Comparison of ENCODE assay signal across 10 cellular contexts in genomic region chr20:50027611-50028105, GRCh38. TPM values are rescaled to one million over a fixed set of nuclear protein-coding genes. Genes with fewer than 3 reads are reported as not detected.
A peak's percentile ranks its signal among the peaks of the same experiment; 100 is the strongest.
DNase-seq lines count a peak whose midpoint lies in the region; ATAC-seq, FAIRE-seq and TF ChIP-seq lines count a peak whose summit lies in the region.
"Had no signal": no experiment of that assay in that cellular context is flagged by ENCODE, and none has a peak within 500 bp of the region (broad histone marks: within the 10 kb centered on the region; RNA-seq: fewer than 3 reads in every experiment).

No MANE protein-coding gene starts in this region.

- DNase-seq in H54 (ENCODE audit: insufficient read length, low spot score), result peak; percentile 94
- peak; percentile 92 for DNase-seq in astrocyte of the spinal cord (ENCODE audit: low read depth, low spot score)
- peak; percentile 85 for DNase-seq in right atrium auricular region (ENCODE audit: low spot score)
- DNase-seq in sciatic nerve (ENCODE audit: low spot score), result peak; percentile 81
- DNase-seq in GM12892 (ENCODE audit: insufficient read length), result no peak
- no peak for DNase-seq in tibial nerve (ENCODE audit: low spot score in 2 of 2)
- DNase-seq: activated effector memory CD4-positive, alpha-beta T cell treated with anti-CD3 and anti-CD28 coated beads, Interleukin-2, amount 50 U/mL, for 16 hours; immature natural killer cell had no signal

- no peak for FAIRE-seq in H54 (lab: Jason Lieb, UNC)
- FAIRE-seq in GM12892 (lab: Jason Lieb, UNC), result no peak

- 12 to 32% methylated on average over 8 to 12 of the region's 12 CpGs for WGBS in tibial nerve, 2 donors

- in situ Hi-C loops in astrocyte of the spinal cord (cut with HindIII; ENCODE audit: low sequenced_read_pairs), result no loop called here

- TF ChIP-seq POLR2A in H54 (IDR thresholded peaks at IDR 0.05; ENCODE audit: low read depth, low read length) (no peak), GM12892 (IDR thresholded peaks at IDR 0.05; ENCODE audit: low read depth, low read length) (no peak), tibial nerve (IDR thresholded peaks at IDR 0.05) (no peak)

- intact Hi-C loops in sciatic nerve (cut with DNase I), result no loop called here

- H3K4me3 ChIP-seq in astrocyte of the spinal cord (ENCODE audit: low read depth, low read length) (no peak overlapping the region), right atrium auricular region (no peak overlapping the region), tibial nerve (no peak overlapping the region)

- TF ChIP-seq EP300 in tibial nerve (IDR thresholded peaks at IDR 0.05), result peak in 1 of 2 donors; percentile 40

- no peaks in the 10 kb centered on the region for H3K36me3 ChIP-seq in right atrium auricular region
- H3K36me3 ChIP-seq in tibial nerve, result no peaks in the 10 kb centered on the region

- H3K27ac ChIP-seq in right atrium auricular region (peak overlapping the region; percentile 14 to 68), tibial nerve (peak overlapping the region in 2 of 4 donors; percentile 23 to 77)

- peaks cover 0 to 45% of the 10 kb centered on the region in 2 donors for H3K4me1 ChIP-seq in right atrium auricular region
- peaks cover 0 to 45% (median 16%) of the 10 kb centered on the region in 4 donors for H3K4me1 ChIP-seq in tibial nerve

- H3K27me3 ChIP-seq in right atrium auricular region (no peaks in the 10 kb centered on the region), tibial nerve (no peaks in the 10 kb centered on the region)

- H3K9me3 ChIP-seq in right atrium auricular region (no peaks in the 10 kb centered on the region), tibial nerve (no peaks in the 10 kb centered on the region)

- peak; percentile 49 for ATAC-seq in sciatic nerve
- no peak for ATAC-seq in HG03457 (IDR thresholded peaks at IDR 0.05; ENCODE audit: unreplicated experiment)
- ATAC-seq in HG03135 (IDR thresholded peaks at IDR 0.05; ENCODE audit: unreplicated experiment), result no peak

- TF ChIP-seq CTCF in astrocyte of the spinal cord (IDR thresholded peaks at IDR 0.05; ENCODE audit: low read depth, low read length) (no peak), right atrium auricular region (IDR thresholded peaks at IDR 0.05) (no peak), tibial nerve (IDR thresholded peaks at IDR 0.05) (no peak)

RNA-seq across cellular contexts. Expression of gene SNAI1, which starts 44.9 kb away (rescaled TPM):
- total RNA-seq in right atrium auricular region (1 to 10 TPM; 4.3 to 4.4 TPM), sciatic nerve (32.6 TPM), tibial nerve (10 to 100 TPM in 1 of 4 donors, 1 to 10 TPM in 3; 4.2 to 14.4 (median 6.0) TPM)
- polyA plus RNA-seq in GM12892 (2012; ENCODE audit: missing spikeins), result 0.36 TPM

Comparison
In these comparisons a context has a peak if more than half of its experiments do, and no peak if none do; other contexts are left out.
1. DNase-seq: peak in H54 (single experiment), astrocyte of the spinal cord (single experiment), right atrium auricular region (single experiment) and sciatic nerve (single experiment); none in GM12892 (single experiment) and tibial nerve (0 of 2).